In the genomic region with DNA sequence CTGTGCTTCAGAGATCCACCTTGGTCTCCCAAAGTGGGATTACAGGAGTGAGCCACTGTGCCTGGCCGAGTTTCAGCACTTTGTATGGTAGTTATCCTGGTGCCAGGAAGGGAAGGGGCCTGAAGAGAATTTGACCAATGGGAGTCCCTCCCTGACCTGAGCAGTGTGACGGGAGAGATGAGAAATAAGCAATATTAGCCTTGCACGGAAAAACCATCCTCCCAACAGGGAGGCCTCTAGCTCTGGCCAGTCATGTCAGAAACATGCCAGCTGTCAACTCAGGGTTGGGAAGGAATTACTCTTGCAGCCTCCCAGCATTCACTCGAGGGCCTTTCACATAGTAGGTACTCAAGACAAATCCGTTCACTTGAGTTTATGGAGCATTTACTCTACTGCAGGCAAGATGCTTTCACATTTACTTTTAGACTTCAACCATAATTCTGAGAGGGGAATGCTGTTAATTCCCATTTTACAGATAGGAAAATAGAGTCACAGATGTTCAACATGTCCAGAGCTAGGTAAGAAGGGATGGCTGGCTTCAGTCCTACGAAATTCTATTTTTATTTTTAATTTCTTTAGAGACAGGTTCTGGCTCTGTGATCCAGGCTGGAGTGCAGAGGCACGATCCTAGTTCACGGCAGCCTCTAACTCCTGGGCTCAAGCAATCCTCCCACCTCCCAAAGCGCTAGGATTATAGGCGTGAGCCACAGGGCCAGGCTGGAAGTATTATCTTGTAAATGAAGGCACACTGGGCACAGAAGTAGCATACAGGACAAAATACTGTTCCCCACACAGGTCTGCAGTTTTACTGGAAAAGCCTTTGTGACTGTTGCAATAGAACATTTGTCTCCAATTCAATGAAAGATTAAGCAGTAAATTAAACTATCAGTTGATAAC, we compare ENCODE assay signal across 1 cellular context.
TF ChIP-seq lines count a peak whose summit lies in the region.

No MANE protein-coding gene starts in this region.

TF ChIP-seq in HepG2, 621 proteins besides CTCF, POLR2A, EP300 and RAD21:
- TF ChIP-seq ZNF10 (CRISPR knock-in tag; IDR thresholded peaks at IDR 0.05; ENCODE audit: borderline replicate concordance, low read depth): no peak
- TF ChIP-seq ZNF629 (CRISPR knock-in tag; conservative IDR thresholded peaks at IDR 0.05): peak; percentile 73
